ENCODE assay signal across 11 cellular contexts in genomic region chr3:69999191-70000027, GRCh38. TPM values are rescaled to one million over a fixed set of nuclear protein-coding genes. Genes with fewer than 3 reads are reported as not detected.
DNase-seq lines count a peak whose midpoint lies in the region; ATAC-seq and TF ChIP-seq lines count a peak whose summit lies in the region.
"Had no signal": no experiment of that assay in that cellular context is flagged by ENCODE, and none has a peak within 500 bp of the region (broad histone marks: within the 10 kb centered on the region; RNA-seq: fewer than 3 reads in every experiment).

Gene SAMMSON (plus strand): TSS chr3:69999733.

- no peaks in the 10 kb centered on the region for H3K79me2 ChIP-seq in osteoblast (ENCODE audit: insufficient read depth, low read length)

- H2AFZ ChIP-seq in osteoblast (ENCODE audit: low read length): no peak within 1 kb of the TSS

- no peaks in the 10 kb centered on the region for H3K4me1 Mint-ChIP-seq in T-cell
- H3K4me1 Mint-ChIP-seq: activated CD4-positive, alpha-beta T cell treated with anti-CD3 and anti-CD28 coated beads for 36 hours had no signal

- H3K36me3 ChIP-seq in endocrine pancreas (ENCODE audit: control insufficient read depth, insufficient read depth, low read length) (no peaks in the 10 kb centered on the region), osteoblast (ENCODE audit: insufficient read depth, low read length) (no peaks in the 10 kb centered on the region)

- TF ChIP-seq CTCF in osteoblast (IDR thresholded peaks at IDR 0.05; ENCODE audit: extremely low read depth, low read depth, low read length): no peak
- TF ChIP-seq CTCF in lower leg skin (IDR thresholded peaks at IDR 0.05): no peak

- H3K4me3 ChIP-seq in endocrine pancreas (ENCODE audit: control insufficient read depth, insufficient read depth, low read length): peak within 1 kb of the TSS; percentile 54
- peak within 1 kb of the TSS; percentile 20 for H3K4me3 ChIP-seq in osteoblast (ENCODE audit: insufficient read depth, low read length)
- H3K4me3 ChIP-seq in lower leg skin (ENCODE audit: low read depth, poor library complexity, severe bottlenecking): no peak within 1 kb of the TSS

- in situ Hi-C loops in Caki2 (cut with HindIII; ENCODE audit: low pct_unique_long_range_greater_than_20kb, low sequenced_read_pairs): no loop called here

- peak within 1 kb of the TSS; percentile 3 for H3K4me2 ChIP-seq in osteoblast (ENCODE audit: insufficient read depth, low read length)

- CTCF ChIA-PET in T-cell (lab: Charles Lee): no interaction called here

- intact Hi-C loops in lower leg skin (cut with DNase I; ENCODE audit: low total_unique reads): no loop called here

- H3K27me3 Mint-ChIP-seq in T-cell: peaks cover 0 to 4% of the 10 kb centered on the region in 2 donors

- POLR2A ChIA-PET in T-cell (lab: Charles Lee): no interaction called here

- H3K9me3 ChIP-seq in endocrine pancreas (ENCODE audit: control insufficient read depth, low read length): no peaks in the 10 kb centered on the region
- no peaks in the 10 kb centered on the region for H3K9me3 ChIP-seq in osteoblast (ENCODE audit: low read depth, low read length)

- H3K4me3 Mint-ChIP-seq in T-cell: no peak within 1 kb of the TSS
- H3K4me3 Mint-ChIP-seq: activated CD4-positive, alpha-beta T cell treated with anti-CD3 and anti-CD28 coated beads for 36 hours had no signal

- no peak within 1 kb of the TSS for H3K27ac Mint-ChIP-seq in T-cell
- H3K27ac Mint-ChIP-seq: activated CD4-positive, alpha-beta T cell treated with anti-CD3 and anti-CD28 coated beads for 36 hours had no signal

- H3K27me3 ChIP-seq in endocrine pancreas (ENCODE audit: control insufficient read depth, insufficient read depth, low read length) (no peaks in the 10 kb centered on the region), osteoblast (ENCODE audit: insufficient read depth, low read length) (no peaks in the 10 kb centered on the region)

- peak within 1 kb of the TSS; percentile 19 for H3K9ac ChIP-seq in endocrine pancreas (ENCODE audit: control insufficient read depth, insufficient read depth, low read length)

- no peak for TF ChIP-seq POLR2A in erythroblast (IDR thresholded peaks at IDR 0.05; ENCODE audit: low read length)
- no peak for TF ChIP-seq POLR2A in lower leg skin (IDR thresholded peaks at IDR 0.05)

- H3K36me3 Mint-ChIP-seq in T-cell: no peaks in the 10 kb centered on the region

- peaks cover 0 to 4% (median 4%) of the 10 kb centered on the region in 3 donors for H3K9me3 Mint-ChIP-seq in T-cell

- H3K4me1 ChIP-seq in endocrine pancreas (ENCODE audit: control insufficient read depth, insufficient read depth, low read length): peaks cover 4% of the 10 kb centered on the region
- no peaks in the 10 kb centered on the region for H3K4me1 ChIP-seq in osteoblast (ENCODE audit: insufficient read depth, low read length)

- DNase-seq in Caki2 (ENCODE audit: low read depth) (peak; percentile 94), NOMO-1 treated with DMSO at 0.1 percent for 48 hours (lab: John Stamatoyannopoulos, UW; ENCODE audit: unreplicated experiment) (peak; percentile 90), osteoblast (ENCODE audit: insufficient read length, low spot score, missing footprints) (no peak), erythroblast (lab: John Stamatoyannopoulos, UW) (no peak), lower leg skin (ENCODE audit: low spot score in 2 of 2) (no peak), 8988T (no peak), T-cell (no peak)
- DNase-seq: activated CD4-positive, alpha-beta T cell treated with anti-CD3 and anti-CD28 coated beads for 36 hours; DND-41 had no signal

- 80 to 85% methylated on average over 28 of the region's 28 CpGs for WGBS in lower leg skin, 2 donors

- no peak for ATAC-seq in T-cell (replicated peaks in 1 of 4)
- ATAC-seq: activated CD4-positive, alpha-beta T cell treated with anti-CD3 and anti-CD28 coated beads for 36 hours had no signal

- H4K20me1 ChIP-seq in osteoblast (ENCODE audit: insufficient read depth, low read length): no peaks in the 10 kb centered on the region

- H3K27ac ChIP-seq in osteoblast (ENCODE audit: low read depth, low read length): no peak within 1 kb of the TSS

RNA-seq across cellular contexts. Expression of gene SAMMSON, which starts in this region (rescaled TPM):
- total RNA-seq in Caki2 (2014; rRNA removed; shearing (Covaris generic); ENCODE audit: low replicate concordance): 0.10 and 0.78 TPM in 2 replicates
- total RNA-seq in osteoblast (not detected in 2 replicates), lower leg skin (under 1 TPM in 1 of 4 donors, not detected in 3; 0.26 TPM), T-cell (not detected)
- total RNA-seq: activated CD4-positive, alpha-beta T cell treated with anti-CD3 and anti-CD28 coated beads for 36 hours; glomerular endothelial cell had no signal

Comparison
In these comparisons a context has a peak if more than half of its experiments do, and no peak if none do; other contexts are left out.
1. Peak in DNase-seq in Caki2; RNA of the gene not detected or under 1 TPM.